17 cellular contexts compared by ENCODE assay signal in genomic region chr13:41499452-41499851, GRCh38. TPM values are rescaled to one million over a fixed set of nuclear protein-coding genes. Genes with fewer than 3 reads are reported as not detected.
DNase-seq lines count a peak whose midpoint lies in the region; ATAC-seq and TF ChIP-seq lines count a peak whose summit lies in the region.
"Had no signal": no experiment of that assay in that cellular context is flagged by ENCODE, and none has a peak within 500 bp of the region (broad histone marks: within the 10 kb centered on the region; RNA-seq: fewer than 3 reads in every experiment).

No MANE protein-coding gene starts in this region.

- intact Hi-C loops in activated CD4-positive, alpha-beta T cell treated with anti-CD3 and anti-CD28 coated beads, Interleukin-2, amount 10 ng/mL, durations not matched to agents 24 days and 14 days (cut with micrococcal nuclease) = no loop called here

- H3K27me3 Mint-ChIP-seq in activated CD4-positive, alpha-beta T cell treated with anti-CD3 and anti-CD28 coated beads, Interleukin-2, amount 10 ng/mL, durations not matched to agents 24 days and 14 days = no peaks in the 10 kb centered on the region
- no peaks in the 10 kb centered on the region for H3K27me3 Mint-ChIP-seq in stimulated activated naive CD8-positive, alpha-beta T cell treated with anti-CD3 and anti-CD28 coated beads, Interleukin-15, Interleukin-2, amounts not matched to agents 100 ng/mL and 50 ng/mL, for 24 hours
- H3K27me3 Mint-ChIP-seq in stimulated activated naive CD8-positive, alpha-beta T cell treated with anti-CD3 and anti-CD28 coated beads, Interleukin-15, amount 100 ng/mL, for 72 hours = no peaks in the 10 kb centered on the region
- peaks cover 11% of the 10 kb centered on the region for H3K27me3 Mint-ChIP-seq in endothelial cell (ENCODE audit: unreplicated experiment)
- H3K27me3 Mint-ChIP-seq in stimulated activated naive B cell treated with anti-CD40 and anti-IgM and Interleukin-4, amounts not matched to agents 10 μg/mL and 1 μg/mL and 100 μg/mL, for 72 hours = peaks cover 0 to 12% of the 10 kb centered on the region in 2 donors

- peaks cover 55% of the 10 kb centered on the region for H3K4me1 Mint-ChIP-seq in activated CD4-positive, alpha-beta T cell treated with anti-CD3 and anti-CD28 coated beads, Interleukin-2, amount 10 ng/mL, durations not matched to agents 24 days and 14 days
- H3K4me1 Mint-ChIP-seq in stimulated activated naive CD8-positive, alpha-beta T cell treated with anti-CD3 and anti-CD28 coated beads, Interleukin-15, Interleukin-2, amounts not matched to agents 100 ng/mL and 50 ng/mL, for 24 hours (ENCODE audit: low read depth) = peaks cover 82% of the 10 kb centered on the region
- peaks cover 87% of the 10 kb centered on the region for H3K4me1 Mint-ChIP-seq in stimulated activated naive CD8-positive, alpha-beta T cell treated with anti-CD3 and anti-CD28 coated beads, Interleukin-15, amount 100 ng/mL, for 72 hours
- peaks cover 6% of the 10 kb centered on the region for H3K4me1 Mint-ChIP-seq in endothelial cell (ENCODE audit: unreplicated experiment)
- peaks cover 57 to 79% of the 10 kb centered on the region in 2 donors for H3K4me1 Mint-ChIP-seq in stimulated activated naive B cell treated with anti-CD40 and anti-IgM and Interleukin-4, amounts not matched to agents 10 μg/mL and 1 μg/mL and 100 μg/mL, for 72 hours

- no peak for DNase-seq in activated CD4-positive, alpha-beta T cell treated with anti-CD3 and anti-CD28 coated beads, Interleukin-2, amount 10 ng/mL, durations not matched to agents 24 days and 14 days
- no peak for DNase-seq in activated CD4-positive, alpha-beta T cell treated with anti-CD3 and anti-CD28 coated beads, Interleukin-2, amount 50 U/mL, for 48 hours
- DNase-seq in stimulated activated naive CD8-positive, alpha-beta T cell treated with anti-CD3 and anti-CD28 coated beads, Interleukin-15, amount 100 ng/mL, for 72 hours = no peak
- DNase-seq in endothelial cell (ENCODE audit: low spot score) (no peak), HUDEP-2 (lab: John Stamatoyannopoulos, UW; ENCODE audit: unreplicated experiment in 76 of 76) (no peak), MV-4-11 (lab: John Stamatoyannopoulos, UW) (no peak)
- DNase-seq in stimulated activated naive B cell treated with anti-CD40 and anti-IgM and Interleukin-4, amounts not matched to agents 10 μg/mL and 1 μg/mL and 100 μg/mL, for 72 hours = no peak
- DNase-seq: 8988T, Kasumi-1, NCI-H1417, NCI-H1930, NCI-H2171 treated with DMSO at 0.1 percent for 48 hours, NCI-H82, Peyer's patch, Right ventricle myocardium superior had no signal

- peaks cover 4% of the 10 kb centered on the region for H3K36me3 Mint-ChIP-seq in activated CD4-positive, alpha-beta T cell treated with anti-CD3 and anti-CD28 coated beads, Interleukin-2, amount 10 ng/mL, durations not matched to agents 24 days and 14 days (ENCODE audit: low read depth)
- H3K36me3 Mint-ChIP-seq in stimulated activated naive CD8-positive, alpha-beta T cell treated with anti-CD3 and anti-CD28 coated beads, Interleukin-15, Interleukin-2, amounts not matched to agents 100 ng/mL and 50 ng/mL, for 24 hours (ENCODE audit: low read depth) = peaks cover 3% of the 10 kb centered on the region
- H3K36me3 Mint-ChIP-seq in endothelial cell (ENCODE audit: low read depth, unreplicated experiment) = peaks cover 6% of the 10 kb centered on the region
- peaks cover 9% of the 10 kb centered on the region in 2 donors for H3K36me3 Mint-ChIP-seq in stimulated activated naive B cell treated with anti-CD40 and anti-IgM and Interleukin-4, amounts not matched to agents 10 μg/mL and 1 μg/mL and 100 μg/mL, for 72 hours

- TF ChIP-seq CTCF in endothelial cell (IDR thresholded peaks at IDR 0.05; ENCODE audit: unreplicated experiment) = no peak

- ATAC-seq in stimulated activated naive CD8-positive, alpha-beta T cell treated with anti-CD3 and anti-CD28 coated beads, Interleukin-15, amount 100 ng/mL, for 72 hours = no peak
- ATAC-seq in stimulated activated naive B cell treated with anti-CD40 and anti-IgM and Interleukin-4, amounts not matched to agents 10 μg/mL and 1 μg/mL and 100 μg/mL, for 72 hours (replicated peaks) = no peak
- ATAC-seq: HCT116 had no signal

- H3K4me3 Mint-ChIP-seq in activated CD4-positive, alpha-beta T cell treated with anti-CD3 and anti-CD28 coated beads, Interleukin-2, amount 10 ng/mL, durations not matched to agents 24 days and 14 days = no peak overlapping the region
- H3K4me3 Mint-ChIP-seq in stimulated activated naive CD8-positive, alpha-beta T cell treated with anti-CD3 and anti-CD28 coated beads, Interleukin-15, Interleukin-2, amounts not matched to agents 100 ng/mL and 50 ng/mL, for 24 hours = no peak overlapping the region
- no peak overlapping the region for H3K4me3 Mint-ChIP-seq in stimulated activated naive CD8-positive, alpha-beta T cell treated with anti-CD3 and anti-CD28 coated beads, Interleukin-15, amount 100 ng/mL, for 72 hours
- no peak overlapping the region for H3K4me3 Mint-ChIP-seq in endothelial cell (ENCODE audit: unreplicated experiment)
- H3K4me3 Mint-ChIP-seq in stimulated activated naive B cell treated with anti-CD40 and anti-IgM and Interleukin-4, amounts not matched to agents 10 μg/mL and 1 μg/mL and 100 μg/mL, for 72 hours = no peak overlapping the region

- H3K27ac Mint-ChIP-seq in activated CD4-positive, alpha-beta T cell treated with anti-CD3 and anti-CD28 coated beads, Interleukin-2, amount 10 ng/mL, durations not matched to agents 24 days and 14 days = peak overlapping the region; percentile 31
- peak overlapping the region; percentile 2 for H3K27ac Mint-ChIP-seq in stimulated activated naive CD8-positive, alpha-beta T cell treated with anti-CD3 and anti-CD28 coated beads, Interleukin-15, Interleukin-2, amounts not matched to agents 100 ng/mL and 50 ng/mL, for 24 hours
- no peak overlapping the region for H3K27ac Mint-ChIP-seq in stimulated activated naive CD8-positive, alpha-beta T cell treated with anti-CD3 and anti-CD28 coated beads, Interleukin-15, amount 100 ng/mL, for 72 hours
- peak overlapping the region; percentile 53 for H3K27ac Mint-ChIP-seq in endothelial cell (ENCODE audit: unreplicated experiment)
- H3K27ac Mint-ChIP-seq in stimulated activated naive B cell treated with anti-CD40 and anti-IgM and Interleukin-4, amounts not matched to agents 10 μg/mL and 1 μg/mL and 100 μg/mL, for 72 hours = peak overlapping the region; percentile 3

- H3K9me3 Mint-ChIP-seq in activated CD4-positive, alpha-beta T cell treated with anti-CD3 and anti-CD28 coated beads, Interleukin-2, amount 10 ng/mL, durations not matched to agents 24 days and 14 days = peaks cover 12% of the 10 kb centered on the region
- H3K9me3 Mint-ChIP-seq in stimulated activated naive CD8-positive, alpha-beta T cell treated with anti-CD3 and anti-CD28 coated beads, Interleukin-15, Interleukin-2, amounts not matched to agents 100 ng/mL and 50 ng/mL, for 24 hours = peaks cover 12% of the 10 kb centered on the region
- H3K9me3 Mint-ChIP-seq in stimulated activated naive CD8-positive, alpha-beta T cell treated with anti-CD3 and anti-CD28 coated beads, Interleukin-15, amount 100 ng/mL, for 72 hours = peaks cover 8 to 14% of the 10 kb centered on the region in 2 donors
- H3K9me3 Mint-ChIP-seq in endothelial cell (ENCODE audit: unreplicated experiment) = no peaks in the 10 kb centered on the region
- H3K9me3 Mint-ChIP-seq in stimulated activated naive B cell treated with anti-CD40 and anti-IgM and Interleukin-4, amounts not matched to agents 10 μg/mL and 1 μg/mL and 100 μg/mL, for 72 hours = peaks cover 7 to 9% of the 10 kb centered on the region in 2 donors

RNA-seq across cellular contexts. Expression of gene RGCC, which starts 42.1 kb away (rescaled TPM):
- total RNA-seq in activated CD4-positive, alpha-beta T cell treated with anti-CD3 and anti-CD28 coated beads, Interleukin-2, amount 10 ng/mL, durations not matched to agents 24 days and 14 days = 113 and 117 TPM in 2 replicates
- total RNA-seq in endothelial cell (ENCODE audit: unreplicated experiment) = 0.77 TPM

Comparison
In these comparisons a context has a peak if more than half of its experiments do, and no peak if none do; other contexts are left out.
1. H3K27ac Mint-ChIP-seq: peak in activated CD4-positive, alpha-beta T cell treated with anti-CD3 and anti-CD28 coated beads, Interleukin-2, amount 10 ng/mL, durations not matched to agents 24 days and 14 days (single experiment), stimulated activated naive CD8-positive, alpha-beta T cell treated with anti-CD3 and anti-CD28 coated beads, Interleukin-15, Interleukin-2, amounts not matched to agents 100 ng/mL and 50 ng/mL, for 24 hours (single experiment), endothelial cell (single experiment) and stimulated activated naive B cell treated with anti-CD40 and anti-IgM and Interleukin-4, amounts not matched to agents 10 μg/mL and 1 μg/mL and 100 μg/mL, for 72 hours (single experiment); none in stimulated activated naive CD8-positive, alpha-beta T cell treated with anti-CD3 and anti-CD28 coated beads, Interleukin-15, amount 100 ng/mL, for 72 hours (0 of 2).
2. RNA of gene RGCC, which starts 42.1 kb away (total RNA-seq): 113 to 117 TPM in activated CD4-positive, alpha-beta T cell treated with anti-CD3 and anti-CD28 coated beads, Interleukin-2, amount 10 ng/mL, durations not matched to agents 24 days and 14 days; 0.77 TPM in endothelial cell (single experiment); every median in the first group is over 10 times any median in the second.